In the genomic region with DNA sequence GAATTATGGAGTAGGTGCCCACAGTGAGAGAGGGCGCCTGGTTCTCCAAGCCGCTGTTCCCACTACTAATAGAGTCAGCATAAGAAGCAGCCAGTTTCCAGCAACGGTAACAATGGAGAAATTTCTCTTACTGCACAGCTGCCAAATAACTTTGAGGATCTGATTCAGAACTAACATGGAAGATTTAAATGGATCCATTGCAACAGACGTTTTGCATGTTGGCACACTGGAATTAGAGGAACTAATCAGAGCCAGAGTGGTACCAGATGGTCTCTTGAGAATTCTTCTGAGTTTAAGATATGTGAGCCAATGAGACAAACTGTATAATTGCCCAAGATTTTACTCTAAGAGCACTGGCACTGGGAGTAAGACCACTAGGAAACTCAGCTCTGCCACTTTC, we compare ENCODE assay signal across 24 cellular contexts.
DNase-seq lines count a peak whose midpoint lies in the region; TF ChIP-seq lines count a peak whose summit lies in the region.
"Had no signal": no experiment of that assay in that cellular context is flagged by ENCODE, and none has a peak within 500 bp of the region (broad histone marks: within the 10 kb centered on the region; RNA-seq: fewer than 3 reads in every experiment).

No MANE protein-coding gene starts in this region.

- H3K9ac ChIP-seq in mesendoderm (ENCODE audit: low read length), result no peak overlapping the region

- H3K4me3 ChIP-seq in AG10803 (ENCODE audit: low read length), result no peak overlapping the region
- no peak overlapping the region for H3K4me3 ChIP-seq in WERI-Rb-1 (ENCODE audit: low read depth, low read length)
- no peak overlapping the region for H3K4me3 ChIP-seq in mesendoderm (ENCODE audit: low read length)
- H3K4me3 ChIP-seq: body of pancreas, MG63, PC-9, right atrium auricular region, spleen had no signal

- no peak overlapping the region for H2BK120ac ChIP-seq in mesendoderm (ENCODE audit: low read depth, low read length)

- H4K5ac ChIP-seq in mesendoderm (ENCODE audit: low read length), result no peak overlapping the region

- H3K23ac ChIP-seq in mesendoderm (ENCODE audit: low read length), result no peak overlapping the region

- H2BK15ac ChIP-seq in mesendoderm (replicated peaks; ENCODE audit: low read depth), result peak overlapping the region; percentile 74

- peaks cover 8% of the 10 kb centered on the region for H3K27me3 Mint-ChIP-seq in activated naive CD4-positive, alpha-beta T cell treated with anti-CD3 and anti-CD28 coated beads for 36 hours (ENCODE audit: low read depth)

- WGBS in mesendoderm (ENCODE audit: extremely low coverage, insufficient coverage, low lambda C conversion rate), result no CpG with 5 or more reads among the region's 4 CpGs

- no peak overlapping the region for H2BK5ac ChIP-seq in mesendoderm (ENCODE audit: low read length)

- H3K18ac ChIP-seq in mesendoderm (ENCODE audit: low read length), result no peak overlapping the region

- H3K79me2 ChIP-seq in mesendoderm (ENCODE audit: control insufficient read depth, insufficient read depth, low read length), result no peaks in the 10 kb centered on the region

- H3K4me2 ChIP-seq in mesendoderm (ENCODE audit: low read length), result no peak overlapping the region
- H3K4me2 ChIP-seq: PC-9 had no signal

- TF ChIP-seq CTCF in AG10803 (conservative IDR thresholded peaks at IDR 0.05; ENCODE audit: low read length) (no peak), WERI-Rb-1 (IDR thresholded peaks at IDR 0.05; ENCODE audit: low read depth, low read length) (no peak)

- H3K9me3 Mint-ChIP-seq in activated naive CD4-positive, alpha-beta T cell treated with anti-CD3 and anti-CD28 coated beads for 36 hours, result peaks cover 6% of the 10 kb centered on the region
- H3K9me3 Mint-ChIP-seq: neural crest cell had no signal

- H3K36me3 Mint-ChIP-seq in activated naive CD4-positive, alpha-beta T cell treated with anti-CD3 and anti-CD28 coated beads for 36 hours (ENCODE audit: low read depth), result no peaks in the 10 kb centered on the region
- H3K36me3 Mint-ChIP-seq: CD14-positive monocyte had no signal

- no peaks in the 10 kb centered on the region for H3K9me3 ChIP-seq in WERI-Rb-1 (ENCODE audit: severe bottlenecking)
- H3K9me3 ChIP-seq: body of pancreas, MG63, right atrium auricular region, spleen had no signal

- H3K56ac ChIP-seq in mesendoderm (ENCODE audit: low read length), result no peak overlapping the region

- H3K27ac ChIP-seq in WERI-Rb-1 (0 out of 2 replicates have a peak overlapping the region, but pooled peaks have one; percentile 6), mesendoderm (ENCODE audit: low read depth, low read length) (no peak overlapping the region)
- H3K27ac ChIP-seq: body of pancreas, PC-9, right atrium auricular region had no signal

- no peak overlapping the region for H3K27ac Mint-ChIP-seq in activated naive CD4-positive, alpha-beta T cell treated with anti-CD3 and anti-CD28 coated beads for 36 hours
- H3K27ac Mint-ChIP-seq: activated T-cell treated with anti-CD3 and anti-CD28 coated beads, Interleukin-2, amount 50 U/mL, for 24 hours had no signal

- intact Hi-C loops in activated naive CD4-positive, alpha-beta T cell treated with anti-CD3 and anti-CD28 coated beads for 36 hours (cut with micrococcal nuclease), result no loop called here

- DNase-seq in AG10803 (ENCODE audit: low read depth) (peak; percentile 36), MV-4-11 (lab: John Stamatoyannopoulos, UW) (peak; percentile 56), WERI-Rb-1 (no peak), mesendoderm (no peak), NCI-H526 (lab: John Stamatoyannopoulos, UW) (no peak), NCI-H748 (lab: John Stamatoyannopoulos, UW; ENCODE audit: unreplicated experiment) (no peak)
- DNase-seq in activated naive CD4-positive, alpha-beta T cell treated with anti-CD3 and anti-CD28 coated beads for 36 hours, result no peak
- DNase-seq: activated CD4-positive, alpha-beta T cell treated with anti-CD3 and anti-CD28 coated beads for 48 hours; activated gamma-delta T cell treated with Interleukin-2 at 50 U/mL for 16 hours; activated T-cell treated with anti-CD3 and anti-CD28 coated beads, Interleukin-2, amount 50 U/mL, for 24 hours; body of pancreas; GOT3; head of caudate nucleus; KBM-7; MG63; NCI-H146; NCI-H748 treated with DMSO at 0.1 percent for 48 hours; PC-9; spleen; T-helper 2 cell; trophoblast cell had no signal

- peaks cover 6% of the 10 kb centered on the region for H3K79me1 ChIP-seq in mesendoderm (ENCODE audit: low read length)

- no peak overlapping the region for H4K8ac ChIP-seq in mesendoderm (ENCODE audit: low read depth, low read length)

- H3K4me3 Mint-ChIP-seq in activated naive CD4-positive, alpha-beta T cell treated with anti-CD3 and anti-CD28 coated beads for 36 hours, result no peak overlapping the region
- H3K4me3 Mint-ChIP-seq: activated T-cell treated with anti-CD3 and anti-CD28 coated beads, Interleukin-2, amount 50 U/mL, for 24 hours; CD14-positive monocyte; neural crest cell had no signal

- CTCF ChIA-PET in activated naive CD4-positive, alpha-beta T cell treated with anti-CD3 and anti-CD28 coated beads for 36 hours (lab: Charles Lee), result no interaction called here

- H3K4ac ChIP-seq in mesendoderm (ENCODE audit: low read depth, low read length), result no peak overlapping the region

- H2AK5ac ChIP-seq in mesendoderm (ENCODE audit: low read length), result no peak overlapping the region

- H3K36me3 ChIP-seq in WERI-Rb-1 (no peaks in the 10 kb centered on the region), mesendoderm (ENCODE audit: control insufficient read depth, insufficient read depth, low read length) (no peaks in the 10 kb centered on the region)
- H3K36me3 ChIP-seq: MG63, right atrium auricular region, spleen had no signal

- peaks cover 15% of the 10 kb centered on the region for H3K4me1 Mint-ChIP-seq in activated naive CD4-positive, alpha-beta T cell treated with anti-CD3 and anti-CD28 coated beads for 36 hours (ENCODE audit: low read depth)

- no peaks in the 10 kb centered on the region for H3K4me1 ChIP-seq in mesendoderm (ENCODE audit: control insufficient read depth, low read depth, low read length)
- H3K4me1 ChIP-seq: body of pancreas had no signal

- H3K27me3 ChIP-seq in WERI-Rb-1 (ENCODE audit: insufficient read depth, low read depth, severe bottlenecking) (no peaks in the 10 kb centered on the region), mesendoderm (ENCODE audit: insufficient read depth, low read length, poor library complexity) (no peaks in the 10 kb centered on the region)
- H3K27me3 ChIP-seq: body of pancreas, MG63, right atrium auricular region, spleen had no signal

Comparison
In these comparisons a context has a peak if more than half of its experiments do, and no peak if none do; other contexts are left out.
1. DNase-seq: peak in AG10803 (single experiment) and MV-4-11 (single experiment); none in WERI-Rb-1 (single experiment), mesendoderm (single experiment), NCI-H526 (0 of 2), NCI-H748 (single experiment) and activated naive CD4-positive, alpha-beta T cell treated with anti-CD3 and anti-CD28 coated beads for 36 hours (single experiment).